In genomic region chr4:40321671-40322131, GRCh38 we compare ENCODE assay signal across 13 cellular contexts. TPM values are rescaled to one million over a fixed set of nuclear protein-coding genes. Genes with fewer than 3 reads are reported as not detected.
DNase-seq lines count a peak whose midpoint lies in the region; TF ChIP-seq lines count a peak whose summit lies in the region.
"Had no signal": no experiment of that assay in that cellular context is flagged by ENCODE, and none has a peak within 500 bp of the region (broad histone marks: within the 10 kb centered on the region; RNA-seq: fewer than 3 reads in every experiment).

No MANE protein-coding gene starts in this region.

- H3K36me3 Mint-ChIP-seq in endodermal cell (ENCODE audit: low read depth) = no peaks in the 10 kb centered on the region

- H3K9me3 Mint-ChIP-seq in endodermal cell = no peaks in the 10 kb centered on the region

- H3K27me3 Mint-ChIP-seq in endodermal cell (ENCODE audit: insufficient read depth) = no peaks in the 10 kb centered on the region

- H3K27me3 ChIP-seq in endodermal cell (ENCODE audit: control insufficient read depth, insufficient read depth, low read length, poor library complexity, severe bottlenecking) (no peaks in the 10 kb centered on the region), MG63 (no peaks in the 10 kb centered on the region)
- H3K27me3 ChIP-seq: SJCRH30, spleen had no signal

- H3K4me3 ChIP-seq in endodermal cell (ENCODE audit: low read length) = no peak overlapping the region
- no peak overlapping the region for H3K4me3 ChIP-seq in MG63
- H3K4me3 ChIP-seq: SJCRH30, spleen had no signal

- H3K9ac ChIP-seq in endodermal cell (ENCODE audit: extremely low read depth, low read length, poor library complexity, severe bottlenecking) = no peak overlapping the region
- H3K9ac ChIP-seq: KMS-11 had no signal

- no peaks in the 10 kb centered on the region for H3K36me3 ChIP-seq in endodermal cell (ENCODE audit: control insufficient read depth, insufficient read depth, low read length)
- no peaks in the 10 kb centered on the region for H3K36me3 ChIP-seq in MG63
- H3K36me3 ChIP-seq: SJCRH30, spleen had no signal

- 70 to 85% methylated on average over 4 of the region's 4 CpGs for WGBS in endodermal cell (ENCODE audit: insufficient coverage in 1 of 2, insufficient read length in 1 of 2), 2 experiments

- DNase-seq in DMS53 (lab: John Stamatoyannopoulos, UW) (peak; percentile 55), DMS53 treated with DMSO at 0.1 percent for 48 hours (lab: John Stamatoyannopoulos, UW; ENCODE audit: unreplicated experiment) (no peak), NCI-H748 (lab: John Stamatoyannopoulos, UW; ENCODE audit: unreplicated experiment) (peak; percentile 64), endodermal cell (no peak), renal cortical epithelial cell (ENCODE audit: low read depth) (peak; percentile 27), MG63 (no peak), NCI-H1694 (lab: John Stamatoyannopoulos, UW) (no peak)
- no peak for DNase-seq in central memory CD4-positive, alpha-beta T cell
- DNase-seq: spleen, substantia nigra had no signal

- no peaks in the 10 kb centered on the region for H3K4me1 ChIP-seq in endodermal cell (ENCODE audit: control insufficient read depth, insufficient read depth, low read length)

- H3K4me3 Mint-ChIP-seq in endodermal cell = no peak overlapping the region

- H3K9me3 ChIP-seq in endodermal cell (ENCODE audit: control insufficient read depth, low read length) (no peaks in the 10 kb centered on the region), MG63 (no peaks in the 10 kb centered on the region)
- H3K9me3 ChIP-seq: SJCRH30, spleen had no signal

- H3K27ac ChIP-seq in endodermal cell (ENCODE audit: low read depth, low read length) = peak overlapping the region; percentile 8
- H3K27ac ChIP-seq: 22Rv1, KMS-11, SJCRH30, spleen had no signal

- TF ChIP-seq CTCF in endodermal cell (conservative IDR thresholded peaks at IDR 0.05) = no peak

- H3K4me1 Mint-ChIP-seq in endodermal cell = peaks cover 31% of the 10 kb centered on the region

- H3K27ac Mint-ChIP-seq in endodermal cell = no peak overlapping the region

RNA-seq across cellular contexts. Expression of gene CHRNA9, which starts 13.4 kb away (rescaled TPM):
- total RNA-seq in endodermal cell (under 1 TPM in 1 of 2 donors, not detected in 1; 0.90 TPM), renal cortical epithelial cell (not detected in 2 replicates)
- polyA plus RNA-seq in endodermal cell (2013, experiment 1 of 2) = 0.96 TPM
- polyA plus RNA-seq in endodermal cell (2013, experiment 2 of 2) = 0.87 TPM
- total RNA-seq in MG63 (2014; rRNA removed; shearing (Covaris generic); ENCODE audit: low replicate concordance) = not detected in 2 replicates
- total RNA-seq: spleen had no signal

Comparison
In these comparisons a context has a peak if more than half of its experiments do, and no peak if none do; other contexts are left out.
1. DNase-seq: peak in DMS53 (single experiment), NCI-H748 (single experiment) and renal cortical epithelial cell (single experiment); none in DMS53 treated with DMSO at 0.1 percent for 48 hours (single experiment), endodermal cell (single experiment), MG63 (single experiment), NCI-H1694 (single experiment) and central memory CD4-positive, alpha-beta T cell (single experiment).